In genomic region chr1:67766117-67766978, GRCh38 we compare ENCODE assay signal across 8 cellular contexts.
DNase-seq lines count a peak whose midpoint lies in the region; ATAC-seq, FAIRE-seq and TF ChIP-seq lines count a peak whose summit lies in the region.

No MANE protein-coding gene starts in this region.

- peaks cover 11% of the 10 kb centered on the region for H3K4me1 ChIP-seq in HUES6 (ENCODE audit: control insufficient read depth, insufficient read depth, low read length)
- peaks cover 34% of the 10 kb centered on the region for H3K4me1 ChIP-seq in SJSA1 (replicated peaks)
- no peaks in the 10 kb centered on the region; a peak in 2 of 5 replicates for H3K4me1 ChIP-seq in K562 (replicated peaks in 1 of 2; ENCODE audit: control insufficient read depth in 2 of 2, insufficient read depth in 2 of 2, low read length in 2 of 2)
- peaks cover 0 to 6% of the 10 kb centered on the region in 2 donors for H3K4me1 ChIP-seq in gastrocnemius medialis

- peak; percentile 11 for DNase-seq in stimulated activated CD4-positive, alpha-beta T cell treated with anti-CD3 and anti-CD28 coated beads, Interleukin-12 subunit alpha, Interleukin-12 subunit beta, amount 100 ng/mL, for 4 hours
- no peak for DNase-seq in stimulated activated CD4-positive, alpha-beta T cell treated with anti-CD3 and anti-CD28 coated beads, Interleukin-1b, Interleukin-23, amount 100 ng/mL, for 48 hours
- DNase-seq in SJSA1 (ENCODE audit: low read depth in 1 of 2, low spot score in 2 of 2), result peak; percentile 71 to 88
- DNase-seq in K562 (ENCODE audit: extremely low read depth in 1 of 4, low spot score in 3 of 4), result peak; percentile 37 to 65 (median 46)
- DNase-seq in iPS-NIHi11 (ENCODE audit: low spot score), result peak; percentile 41
- DNase-seq in gastrocnemius medialis, result peak in 1 of 2 donors; percentile 16

- no peak for TF ChIP-seq EP300 in K562 (IDR thresholded peaks at IDR 0.05; ENCODE audit: low read length)

- H3K4me3 ChIP-seq in HUES6 (ENCODE audit: low read depth, low read length), result peak overlapping the region; percentile 35; the same call in 1 of the 2 replicates
- peak overlapping the region; percentile 5; the same call in 1 of the 2 replicates for H3K4me3 ChIP-seq in SJSA1
- no peak overlapping the region for H3K4me3 ChIP-seq in K562
- H3K4me3 ChIP-seq in gastrocnemius medialis, result peak overlapping the region in 3 of 4 donors; percentile 21 to 48 (median 39)

- H3K36me3 ChIP-seq in HUES6 (ENCODE audit: control insufficient read depth, insufficient read depth, low read length) (no peaks in the 10 kb centered on the region), SJSA1 (peaks cover 40% of the 10 kb centered on the region), K562 (ENCODE audit: control insufficient read depth, insufficient read depth, low read length) (no peaks in the 10 kb centered on the region), gastrocnemius medialis (no peaks in the 10 kb centered on the region)

- H3K9me1 ChIP-seq in K562 (ENCODE audit: control insufficient read depth, insufficient read depth, low read length), result no peaks in the 10 kb centered on the region

- H4K20me1 ChIP-seq in K562 (replicated peaks; ENCODE audit: control insufficient read depth, insufficient read depth, low read length), result no peaks in the 10 kb centered on the region

- intact Hi-C loops in K562 (cut with micrococcal nuclease), result loop anchor here (1.0 to 5.0 kb wide), 4 partner anchors 66 to 346 kb away; partner anchors contain the start of gene GNG12
- intact Hi-C loops in gastrocnemius medialis (cut with DNase I; ENCODE audit: low total_unique reads), result loop anchor here (2.0 to 10.0 kb wide), 3 partner anchors 66 to 578 kb away; partner anchors contain the start of gene GNG12

- H2AFZ ChIP-seq in K562 (ENCODE audit: low read depth, low read length), result peak overlapping the region; percentile 79

- H3K9ac ChIP-seq in HUES6 (ENCODE audit: low read length) (peak overlapping the region; percentile 21), K562 (ENCODE audit: insufficient read depth in 1 of 2, low read depth in 2 of 2, low read length in 2 of 2) (no peak overlapping the region)

- POLR2A ChIA-PET in K562 (lab: Yijun Ruan, JAX), result interaction anchor here (0.7 to 1.4 kb wide), 2 partner anchors 9 to 74 kb away, joined by 3 to 4 read pairs; no protein-coding TSS in a partner anchor

- 31% methylated on average over 16 of the region's 17 CpGs for WGBS in K562 (ENCODE audit: insufficient coverage, low coverage, missing lambda C conversion rate)

- peak; percentile 80 to 81 for TF ChIP-seq RAD21 in K562 (CRISPR knock-in tag; conservative IDR thresholded peaks at IDR 0.05 in 1 of 2, IDR thresholded peaks at IDR 0.05 in 1 of 2)

- in situ Hi-C loops in K562 (cut with MboI) (loop anchor here (5.0 kb wide), 1 partner anchor 86 kb away; no protein-coding TSS in a partner anchor), gastrocnemius medialis (cut with MboI; ENCODE audit: low sequenced_read_pairs in 4 of 4) (loop anchor here in 3 of 4 donors (10.0 to 25.0 kb wide), 4 partner anchors 78 to 571 kb away; no protein-coding TSS in a partner anchor)

- H3K27ac ChIP-seq in HUES6 (ENCODE audit: low read depth, low read length), result no peak overlapping the region
- peak overlapping the region; percentile 63 for H3K27ac ChIP-seq in SJSA1
- H3K27ac ChIP-seq in K562 (ENCODE audit: extremely low read depth, low read depth, low read length), result no peak overlapping the region
- no peak overlapping the region for H3K27ac ChIP-seq in gastrocnemius medialis

- TF ChIP-seq CTCF in K562 (IDR thresholded peaks at IDR 0.05 in 2 of 3, conservative IDR thresholded peaks at IDR 0.05 in 1 of 3; ENCODE audit: insufficient read depth in 2 of 3, low read depth in 1 of 3, low read length in 3 of 3), result peak; percentile 63 to 87 (median 80)
- TF ChIP-seq CTCF in gastrocnemius medialis (IDR thresholded peaks at IDR 0.05 in 4 of 5, conservative IDR thresholded peaks at IDR 0.05 in 1 of 5), result peak; percentile 64 to 85 (median 75)

- BruUV-seq in K562 (replicated peaks; lab: Mats Ljungman, UMichigan), result no TSS peak

- H3K27me3 ChIP-seq in HUES6 (ENCODE audit: control insufficient read depth, insufficient read depth, low read length), result no peaks in the 10 kb centered on the region
- no peaks in the 10 kb centered on the region for H3K27me3 ChIP-seq in SJSA1 (replicated peaks)
- H3K27me3 ChIP-seq in K562 (ENCODE audit: control insufficient read depth in 2 of 2, insufficient read depth in 2 of 2, low read length in 2 of 2), result no peaks in the 10 kb centered on the region
- H3K27me3 ChIP-seq in gastrocnemius medialis, result no peaks in the 10 kb centered on the region

- peak; percentile 74 for FAIRE-seq in K562 (lab: Jason Lieb, UNC)

- 0 out of 2 replicates have a peak overlapping the region, but pooled peaks have one; percentile 29 for H3K4me2 ChIP-seq in K562 (ENCODE audit: insufficient read depth, low read length)

- peak; percentile 60 for ATAC-seq in K562
- peak; percentile 53 to 68 for ATAC-seq in gastrocnemius medialis
- ATAC-seq in HG03439 (IDR thresholded peaks at IDR 0.05; ENCODE audit: unreplicated experiment), result no peak

- CTCF ChIA-PET in K562 (lab: Yijun Ruan, JAX; ENCODE audit: low intra/inter-chr PET ratio), result interaction anchor here (0.5 to 1.5 kb wide), 4 partner anchors 171 to 347 kb away, joined by 3 to 7 read pairs (median 4); no protein-coding TSS in a partner anchor

- TF ChIP-seq POLR2A in K562 (conservative IDR thresholded peaks at IDR 0.05) (no peak), gastrocnemius medialis (IDR thresholded peaks at IDR 0.05) (no peak)

- H3K9me3 ChIP-seq in HUES6 (ENCODE audit: control insufficient read depth, insufficient read depth, low read depth, low read length) (no peaks in the 10 kb centered on the region), SJSA1 (replicated peaks) (no peaks in the 10 kb centered on the region), K562 (replicated peaks; ENCODE audit: control insufficient read depth, insufficient read depth, low read depth, low read length) (no peaks in the 10 kb centered on the region), gastrocnemius medialis (no peaks in the 10 kb centered on the region)

- no peaks in the 10 kb centered on the region for H3K79me2 ChIP-seq in K562 (ENCODE audit: control insufficient read depth, insufficient read depth, low read length)

TF ChIP-seq in K562, 482 proteins besides CTCF, POLR2A, EP300 and RAD21 (continues in another document):
- TF ChIP-seq RBM25 (IDR thresholded peaks at IDR 0.05; ENCODE audit: low read depth, low read length, severe bottlenecking) (no peak), HES1 (IDR thresholded peaks at IDR 0.05; ENCODE audit: low read depth) (no peak), PHF8 (IDR thresholded peaks at IDR 0.05; ENCODE audit: borderline replicate concordance, low read length) (no peak), USF1 (CRISPR knock-in tag; IDR thresholded peaks at IDR 0.05) (no peak), SOX6 (IDR thresholded peaks at IDR 0.05) (no peak), XRCC3 (IDR thresholded peaks at IDR 0.05) (no peak), HBP1 (CRISPR knock-in tag; IDR thresholded peaks at IDR 0.05) (0 out of 2 replicates have a peak, but pooled peaks have one; percentile 62), ARID1B (IDR thresholded peaks at IDR 0.05) (no peak), RBM15 (IDR thresholded peaks at IDR 0.05; ENCODE audit: insufficient read depth, low read length) (no peak), HNRNPK (IDR thresholded peaks at IDR 0.05; ENCODE audit: low read depth, low read length, poor library complexity, severe bottlenecking) (no peak), FOXK1 (CRISPR knock-in tag; IDR thresholded peaks at IDR 0.05; ENCODE audit: borderline replicate concordance) (no peak), TSC22D4 (tag; IDR thresholded peaks at IDR 0.05) (no peak), PYGO2 (tag; IDR thresholded peaks at IDR 0.05) (no peak), YY1 (IDR thresholded peaks at IDR 0.05; ENCODE audit: borderline replicate concordance in 1 of 3, control insufficient read depth in 1 of 3, extremely low read depth in 1 of 3, insufficient read depth in 3 of 3, insufficient read length in 1 of 3, insufficient replicate concordance in 2 of 3, low read depth in 1 of 3, low read length in 2 of 3) (no peak), POLR3A (IDR thresholded peaks at IDR 0.05; ENCODE audit: borderline replicate concordance, extremely low read depth, insufficient read depth, insufficient read length) (no peak), KAT2B (IDR thresholded peaks at IDR 0.05; ENCODE audit: low read depth, low read length) (no peak), FOXM1 (IDR thresholded peaks at IDR 0.05; ENCODE audit: low read depth) (no peak), FOXM1 (CRISPR knock-in tag; IDR thresholded peaks at IDR 0.05; ENCODE audit: low read depth) (no peak)
